Comparison of ENCODE assay signal across 9 cellular contexts in genomic region chr18:65091737-65092329, GRCh38.
DNase-seq lines count a peak whose midpoint lies in the region; ATAC-seq and TF ChIP-seq lines count a peak whose summit lies in the region.
"Had no signal": no experiment of that assay in that cellular context is flagged by ENCODE, and none has a peak within 500 bp of the region (broad histone marks: within the 10 kb centered on the region; RNA-seq: fewer than 3 reads in every experiment).

No MANE protein-coding gene starts in this region.

- no peak overlapping the region for H2AFZ ChIP-seq in KMS-11 (ENCODE audit: low read depth)

- no peaks in the 10 kb centered on the region for H4K20me1 ChIP-seq in KMS-11 (ENCODE audit: insufficient read depth)

- H3K4me1 Mint-ChIP-seq in natural killer cell treated with Interleukin-12 subunit alpha and Interleukin-12 subunit beta and Interleukin-15 and Interleukin-18, amount 100 ng/mL, for 72 hours (ENCODE audit: low read depth in 2 of 2): no peaks in the 10 kb centered on the region

- no peaks in the 10 kb centered on the region for H3K36me3 Mint-ChIP-seq in natural killer cell treated with Interleukin-12 subunit alpha and Interleukin-12 subunit beta and Interleukin-15 and Interleukin-18, amount 100 ng/mL, for 72 hours

- H3K4me2 ChIP-seq in KMS-11: no peak overlapping the region

- no peaks in the 10 kb centered on the region for H3K27me3 ChIP-seq in KMS-11 (ENCODE audit: insufficient read depth, low read depth)
- H3K27me3 ChIP-seq: SJSA1 had no signal

- H3K27ac ChIP-seq in KMS-11: no peak overlapping the region
- H3K27ac ChIP-seq: SJSA1 had no signal

- H3K9ac ChIP-seq in KMS-11: no peak overlapping the region

- H3K9me3 Mint-ChIP-seq in natural killer cell treated with Interleukin-12 subunit alpha and Interleukin-12 subunit beta and Interleukin-15 and Interleukin-18, amount 100 ng/mL, for 72 hours: peaks cover 11% of the 10 kb centered on the region

- no peaks in the 10 kb centered on the region for H3K79me2 ChIP-seq in KMS-11 (ENCODE audit: insufficient read depth, low read depth)

- no peak overlapping the region for H3K4me3 Mint-ChIP-seq in natural killer cell treated with Interleukin-12 subunit alpha and Interleukin-12 subunit beta and Interleukin-15 and Interleukin-18, amount 100 ng/mL, for 72 hours

- no peak overlapping the region for H3K4me3 ChIP-seq in GM12875 (ENCODE audit: low read depth, low read length)
- H3K4me3 ChIP-seq in KMS-11 (IDR thresholded peaks at IDR 0.05; ENCODE audit: insufficient read depth, low read depth, low read length): no peak overlapping the region
- H3K4me3 ChIP-seq: SJSA1 had no signal

- ATAC-seq in left lobe of liver (peak; percentile 79), GM21381 (IDR thresholded peaks at IDR 0.05; ENCODE audit: unreplicated experiment) (no peak), HG02938 (IDR thresholded peaks at IDR 0.05; ENCODE audit: unreplicated experiment) (no peak)
- ATAC-seq in natural killer cell treated with Interleukin-12 subunit alpha and Interleukin-12 subunit beta and Interleukin-15 and Interleukin-18, amount 100 ng/mL, for 72 hours: no peak

- no peaks in the 10 kb centered on the region for H3K27me3 Mint-ChIP-seq in natural killer cell treated with Interleukin-12 subunit alpha and Interleukin-12 subunit beta and Interleukin-15 and Interleukin-18, amount 100 ng/mL, for 72 hours

- no peak overlapping the region for H3K27ac Mint-ChIP-seq in natural killer cell treated with Interleukin-12 subunit alpha and Interleukin-12 subunit beta and Interleukin-15 and Interleukin-18, amount 100 ng/mL, for 72 hours

- H3K4me1 ChIP-seq in KMS-11 (ENCODE audit: low read depth, poor library complexity, severe bottlenecking): no peaks in the 10 kb centered on the region
- H3K4me1 ChIP-seq: SJSA1 had no signal

- no peaks in the 10 kb centered on the region for H3K36me3 ChIP-seq in KMS-11 (ENCODE audit: insufficient read depth)
- H3K36me3 ChIP-seq: SJSA1 had no signal

- peak; percentile 35; the same call in 1 of the 2 replicates for TF ChIP-seq CTCF in GM12875 (IDR thresholded peaks at IDR 0.05; ENCODE audit: borderline replicate concordance, insufficient read depth, low read depth, low read length)
- TF ChIP-seq CTCF in KMS-11 (conservative IDR thresholded peaks at IDR 0.05; ENCODE audit: low read depth, low read length): peak; percentile 68

- peak; percentile 0 to 14 for DNase-seq in SW 1271 (lab: John Stamatoyannopoulos, UW)
- DNase-seq in left lobe of liver (ENCODE audit: low spot score): no peak
- DNase-seq in activated CD8-positive, alpha-beta memory T cell treated with anti-CD3 and anti-CD28 coated beads, Interleukin-2, amount 50 U/mL, for 48 hours: no peak
- no peak for DNase-seq in natural killer cell treated with Interleukin-12 subunit alpha and Interleukin-12 subunit beta and Interleukin-15 and Interleukin-18, amount 100 ng/mL, for 72 hours (ENCODE audit: low spot score)

Comparison
In these comparisons a context has a peak if more than half of its experiments do, and no peak if none do; other contexts are left out.
1. DNase-seq: peak in SW 1271 (2 of 2); none in left lobe of liver (single experiment), activated CD8-positive, alpha-beta memory T cell treated with anti-CD3 and anti-CD28 coated beads, Interleukin-2, amount 50 U/mL, for 48 hours (single experiment) and natural killer cell treated with Interleukin-12 subunit alpha and Interleukin-12 subunit beta and Interleukin-15 and Interleukin-18, amount 100 ng/mL, for 72 hours (single experiment).